In the genomic region with DNA sequence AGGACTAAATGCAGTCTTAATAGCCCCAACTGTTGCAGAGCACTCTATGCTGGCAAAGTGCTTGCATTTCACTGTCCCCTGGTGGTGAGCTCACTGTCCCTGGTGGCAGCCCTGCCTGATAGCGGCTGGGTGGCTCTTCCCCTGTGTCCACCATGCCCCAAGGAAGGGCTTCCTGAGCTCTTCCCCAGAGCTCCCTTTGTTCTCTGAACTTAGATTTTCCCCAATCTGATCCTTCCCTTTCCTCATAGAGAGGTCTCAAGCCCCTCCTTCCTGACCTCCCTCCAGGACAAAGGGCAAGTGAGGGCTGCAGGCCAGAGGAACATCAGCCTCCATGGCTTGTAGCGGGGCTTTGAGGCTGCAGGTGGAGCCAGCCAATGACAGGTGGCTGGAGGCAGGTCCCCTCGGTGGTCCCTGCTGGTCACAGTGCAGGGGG, we compare ENCODE assay signal across 2 cellular contexts.
TF ChIP-seq lines count a peak whose summit lies in the region.

No MANE protein-coding gene starts in this region.

TF ChIP-seq in HEK293, 187 proteins besides CTCF, POLR2A, EP300 and RAD21:
- TF ChIP-seq ZNF341 (tag by site-specific recombination; IDR thresholded peaks at IDR 0.05; ENCODE audit: low read depth) (peak; percentile 37; the same call in 1 of the 2 replicates), HOXD13 (CRISPR knock-in tag; IDR thresholded peaks at IDR 0.05; ENCODE audit: borderline replicate concordance) (no peak), ZNF433 (tag by site-specific recombination; IDR thresholded peaks at IDR 0.05; ENCODE audit: low read depth) (no peak), ZNF354C (tag by site-specific recombination; IDR thresholded peaks at IDR 0.05; ENCODE audit: borderline replicate concordance, low read depth) (no peak), ZBTB26 (tag by site-specific recombination; optimal IDR thresholded peaks at IDR 0.05) (no peak), ZNF626 (tag by site-specific recombination; IDR thresholded peaks at IDR 0.05) (no peak), ZNF629 (tag by site-specific recombination; IDR thresholded peaks at IDR 0.05) (no peak), ZSCAN4 (tag by site-specific recombination; IDR thresholded peaks at IDR 0.05) (no peak)

TF ChIP-seq in HepG2, 621 proteins besides CTCF, POLR2A, EP300 and RAD21 (continues in another document):
- no peak for TF ChIP-seq RNF2 (conservative IDR thresholded peaks at IDR 0.05; ENCODE audit: low read depth)
- TF ChIP-seq TEAD3 (CRISPR knock-in tag; optimal IDR thresholded peaks at IDR 0.05; ENCODE audit: borderline replicate concordance), result no peak
- TF ChIP-seq, protein P1, sequence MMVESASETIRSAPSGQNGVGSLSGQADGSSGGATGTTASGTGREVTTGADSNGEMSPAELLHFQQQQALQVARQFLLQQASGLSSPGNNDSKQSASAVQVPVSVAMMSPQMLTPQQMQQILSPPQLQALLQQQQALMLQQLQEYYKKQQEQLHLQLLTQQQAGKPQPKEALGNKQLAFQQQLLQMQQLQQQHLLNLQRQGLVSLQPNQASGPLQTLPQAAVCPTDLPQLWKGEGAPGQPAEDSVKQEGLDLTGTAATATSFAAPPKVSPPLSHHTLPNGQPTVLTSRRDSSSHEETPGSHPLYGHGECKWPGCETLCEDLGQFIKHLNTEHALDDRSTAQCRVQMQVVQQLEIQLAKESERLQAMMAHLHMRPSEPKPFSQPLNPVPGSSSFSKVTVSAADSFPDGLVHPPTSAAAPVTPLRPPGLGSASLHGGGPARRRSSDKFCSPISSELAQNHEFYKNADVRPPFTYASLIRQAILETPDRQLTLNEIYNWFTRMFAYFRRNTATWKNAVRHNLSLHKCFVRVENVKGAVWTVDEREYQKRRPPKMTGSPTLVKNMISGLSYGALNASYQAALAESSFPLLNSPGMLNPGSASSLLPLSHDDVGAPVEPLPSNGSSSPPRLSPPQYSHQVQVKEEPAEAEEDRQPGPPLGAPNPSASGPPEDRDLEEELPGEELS (CRISPR knock-in tag; IDR thresholded peaks at IDR 0.05), result no peak
- TF ChIP-seq, protein P2, sequence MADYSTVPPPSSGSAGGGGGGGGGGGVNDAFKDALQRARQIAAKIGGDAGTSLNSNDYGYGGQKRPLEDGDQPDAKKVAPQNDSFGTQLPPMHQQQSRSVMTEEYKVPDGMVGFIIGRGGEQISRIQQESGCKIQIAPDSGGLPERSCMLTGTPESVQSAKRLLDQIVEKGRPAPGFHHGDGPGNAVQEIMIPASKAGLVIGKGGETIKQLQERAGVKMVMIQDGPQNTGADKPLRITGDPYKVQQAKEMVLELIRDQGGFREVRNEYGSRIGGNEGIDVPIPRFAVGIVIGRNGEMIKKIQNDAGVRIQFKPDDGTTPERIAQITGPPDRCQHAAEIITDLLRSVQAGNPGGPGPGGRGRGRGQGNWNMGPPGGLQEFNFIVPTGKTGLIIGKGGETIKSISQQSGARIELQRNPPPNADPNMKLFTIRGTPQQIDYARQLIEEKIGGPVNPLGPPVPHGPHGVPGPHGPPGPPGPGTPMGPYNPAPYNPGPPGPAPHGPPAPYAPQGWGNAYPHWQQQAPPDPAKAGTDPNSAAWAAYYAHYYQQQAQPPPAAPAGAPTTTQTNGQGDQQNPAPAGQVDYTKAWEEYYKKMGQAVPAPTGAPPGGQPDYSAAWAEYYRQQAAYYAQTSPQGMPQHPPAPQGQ (CRISPR knock-in tag; IDR thresholded peaks at IDR 0.05; ENCODE audit: borderline replicate concordance), result no peak
- TF ChIP-seq, protein P3, sequence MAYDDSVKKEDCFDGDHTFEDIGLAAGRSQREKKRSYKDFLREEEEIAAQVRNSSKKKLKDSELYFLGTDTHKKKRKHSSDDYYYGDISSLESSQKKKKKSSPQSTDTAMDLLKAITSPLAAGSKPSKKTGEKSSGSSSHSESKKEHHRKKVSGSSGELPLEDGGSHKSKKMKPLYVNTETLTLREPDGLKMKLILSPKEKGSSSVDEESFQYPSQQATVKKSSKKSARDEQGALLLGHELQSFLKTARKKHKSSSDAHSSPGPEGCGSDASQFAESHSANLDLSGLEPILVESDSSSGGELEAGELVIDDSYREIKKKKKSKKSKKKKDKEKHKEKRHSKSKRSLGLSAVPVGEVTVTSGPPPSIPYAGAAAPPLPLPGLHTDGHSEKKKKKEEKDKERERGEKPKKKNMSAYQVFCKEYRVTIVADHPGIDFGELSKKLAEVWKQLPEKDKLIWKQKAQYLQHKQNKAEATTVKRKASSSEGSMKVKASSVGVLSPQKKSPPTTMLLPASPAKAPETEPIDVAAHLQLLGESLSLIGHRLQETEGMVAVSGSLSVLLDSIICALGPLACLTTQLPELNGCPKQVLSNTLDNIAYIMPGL (CRISPR knock-in tag; IDR thresholded peaks at IDR 0.05; ENCODE audit: borderline replicate concordance in 1 of 2, low read depth in 1 of 2), result 0 out of 4 replicates have a peak, but pooled peaks of 1 of the 2 experiments have one; percentile 25
- no peak for TF ChIP-seq NR3C1 (CRISPR knock-in tag; IDR thresholded peaks at IDR 0.05)
- no peak for TF ChIP-seq SCMH1 (CRISPR knock-in tag; IDR thresholded peaks at IDR 0.05; ENCODE audit: borderline replicate concordance)
- no peak for TF ChIP-seq CCAR2 (optimal IDR thresholded peaks at IDR 0.05; ENCODE audit: low read depth, low read length)
- TF ChIP-seq RXRA (CRISPR knock-in tag; IDR thresholded peaks at IDR 0.05), result 0 out of 2 replicates have a peak, but pooled peaks have one; percentile 16
- peak; percentile 44; the same call in 1 of the 2 replicates for TF ChIP-seq ZNF83 (CRISPR knock-in tag; IDR thresholded peaks at IDR 0.05; ENCODE audit: borderline replicate concordance)
- peak; percentile 36; the same call in 1 of the 2 replicates for TF ChIP-seq ZNF691 (CRISPR knock-in tag; IDR thresholded peaks at IDR 0.05; ENCODE audit: borderline replicate concordance, low read depth)
- TF ChIP-seq ZFP62 (CRISPR knock-in tag; IDR thresholded peaks at IDR 0.05), result no peak
- TF ChIP-seq ZBTB20 (CRISPR knock-in tag; IDR thresholded peaks at IDR 0.05; ENCODE audit: borderline replicate concordance, low read depth), result no peak
- no peak for TF ChIP-seq IKZF4 (CRISPR knock-in tag; IDR thresholded peaks at IDR 0.05; ENCODE audit: borderline replicate concordance, low read depth, not compliant biosample characterization)
- 0 out of 2 replicates have a peak, but pooled peaks have one; percentile 5 for TF ChIP-seq RARA (CRISPR knock-in tag; IDR thresholded peaks at IDR 0.05)
- TF ChIP-seq, protein P4, sequence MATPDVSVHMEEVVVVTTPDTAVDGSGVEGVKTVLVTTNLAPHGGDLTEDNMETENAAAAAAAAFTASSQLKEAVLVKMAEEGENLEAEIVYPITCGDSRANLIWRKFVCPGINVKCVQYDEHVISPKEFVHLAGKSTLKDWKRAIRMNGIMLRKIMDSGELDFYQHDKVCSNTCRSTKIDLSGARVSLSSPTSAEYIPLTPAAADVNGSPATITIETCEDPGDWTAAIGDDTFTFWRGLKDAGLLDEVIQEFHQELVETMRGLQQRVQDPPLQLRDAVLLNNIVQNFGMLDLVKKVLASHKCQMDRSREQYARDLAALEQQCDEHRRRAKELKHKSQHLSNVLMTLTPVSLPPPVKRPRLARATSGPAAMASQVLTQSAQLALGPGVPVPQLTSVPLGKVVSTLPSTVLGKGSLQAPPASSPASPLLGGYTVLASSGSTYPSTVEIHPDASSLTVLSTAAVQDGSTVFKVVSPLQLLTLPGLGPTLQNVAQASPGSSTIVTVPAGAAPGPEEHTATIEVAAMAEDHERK (CRISPR knock-in tag; IDR thresholded peaks at IDR 0.05; ENCODE audit: low read depth), result no peak
- no peak for TF ChIP-seq PRMT3 (CRISPR knock-in tag; IDR thresholded peaks at IDR 0.05; ENCODE audit: borderline replicate concordance, low read depth)
- TF ChIP-seq RBAK (CRISPR knock-in tag; IDR thresholded peaks at IDR 0.05), result 0 out of 2 replicates have a peak, but pooled peaks have one; percentile 9
- TF ChIP-seq SALL1 (CRISPR knock-in tag; IDR thresholded peaks at IDR 0.05), result peak; percentile 29; the same call in 1 of the 2 replicates
- TF ChIP-seq STAG1 (CRISPR knock-in tag; IDR thresholded peaks at IDR 0.05), result peak; percentile 82
- TF ChIP-seq TSC22D2 (CRISPR knock-in tag; IDR thresholded peaks at IDR 0.05; ENCODE audit: borderline replicate concordance), result no peak
- no peak for TF ChIP-seq ZNF446 (CRISPR knock-in tag; IDR thresholded peaks at IDR 0.05)
- no peak for TF ChIP-seq PHF21A (CRISPR knock-in tag; IDR thresholded peaks at IDR 0.05)
- peak; percentile 50; the same call in 1 of the 2 replicates for TF ChIP-seq CAMTA2 (CRISPR knock-in tag; IDR thresholded peaks at IDR 0.05; ENCODE audit: borderline replicate concordance)
- TF ChIP-seq IRF9 (CRISPR knock-in tag; IDR thresholded peaks at IDR 0.05; ENCODE audit: borderline replicate concordance), result no peak
- TF ChIP-seq ZNF17 (CRISPR knock-in tag; IDR thresholded peaks at IDR 0.05), result no peak
- TF ChIP-seq ZNF775 (CRISPR knock-in tag; IDR thresholded peaks at IDR 0.05; ENCODE audit: borderline replicate concordance), result no peak
- TF ChIP-seq SOX6 (IDR thresholded peaks at IDR 0.05), result no peak
- TF ChIP-seq SOX6 (CRISPR knock-in tag; IDR thresholded peaks at IDR 0.05), result peak; percentile 37; the same call in 1 of the 2 replicates
- TF ChIP-seq XRCC5 (optimal IDR thresholded peaks at IDR 0.05; ENCODE audit: low read length), result peak; percentile 58
- TF ChIP-seq HNF4A (CRISPR knock-in tag; IDR thresholded peaks at IDR 0.05), result peak; percentile 27; the same call in 1 of the 2 replicates
- peak; percentile 63 for TF ChIP-seq ZNF263 (CRISPR knock-in tag; IDR thresholded peaks at IDR 0.05)
- no peak for TF ChIP-seq TFE3 (CRISPR knock-in tag; IDR thresholded peaks at IDR 0.05)
- 0 out of 2 replicates have a peak, but pooled peaks have one; percentile 18 for TF ChIP-seq ZNF572 (CRISPR knock-in tag; IDR thresholded peaks at IDR 0.05)
- no peak for TF ChIP-seq MEIS2 (CRISPR knock-in tag; IDR thresholded peaks at IDR 0.05)
- TF ChIP-seq TP53 (CRISPR knock-in tag; conservative IDR thresholded peaks at IDR 0.05), result no peak
- TF ChIP-seq ZNF883 (CRISPR knock-in tag; IDR thresholded peaks at IDR 0.05; ENCODE audit: not compliant biosample characterization), result no peak
- TF ChIP-seq ARNT2 (CRISPR knock-in tag; IDR thresholded peaks at IDR 0.05; ENCODE audit: low read depth), result no peak
- TF ChIP-seq ZNF850 (CRISPR knock-in tag; conservative IDR thresholded peaks at IDR 0.05), result no peak
- 0 out of 2 replicates have a peak, but pooled peaks have one; percentile 23 for TF ChIP-seq GATAD2A (CRISPR knock-in tag; IDR thresholded peaks at IDR 0.05)
- peak; percentile 30; the same call in 1 of the 2 replicates for TF ChIP-seq ZNF687 (CRISPR knock-in tag; IDR thresholded peaks at IDR 0.05)
- TF ChIP-seq GATAD1 (CRISPR knock-in tag; IDR thresholded peaks at IDR 0.05), result no peak
